Comparison of ENCODE assay signal across 13 cellular contexts in the genomic region with DNA sequence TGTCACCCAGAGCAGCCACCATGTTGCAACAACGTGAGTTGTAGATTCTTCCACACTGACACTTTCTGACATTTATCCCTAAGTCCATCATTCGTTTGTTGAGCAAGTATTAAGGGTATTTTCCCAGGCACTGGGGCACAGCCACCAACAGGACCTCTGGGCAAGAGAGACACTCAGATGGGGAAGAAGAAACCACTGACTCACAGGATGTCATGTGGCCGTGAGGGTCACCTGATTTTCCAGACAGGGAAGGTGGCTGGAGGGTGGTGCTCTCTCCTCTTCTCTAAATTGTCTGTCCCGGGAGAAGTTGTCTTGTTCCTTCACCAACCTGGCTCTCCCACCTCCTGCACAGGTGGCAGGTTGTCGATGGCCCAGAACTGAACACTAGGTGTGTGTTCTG. TPM values are rescaled to one million over a fixed set of nuclear protein-coding genes. Genes with fewer than 3 reads are reported as not detected.
DNase-seq lines count a peak whose midpoint lies in the region; ATAC-seq and TF ChIP-seq lines count a peak whose summit lies in the region.
"Had no signal": no experiment of that assay in that cellular context is flagged by ENCODE, and none has a peak within 500 bp of the region (broad histone marks: within the 10 kb centered on the region; RNA-seq: fewer than 3 reads in every experiment).

No MANE protein-coding gene starts in this region.

- H3K9me3 Mint-ChIP-seq in T-helper 1 cell treated with Interleukin-12 subunit alpha and Interleukin-12 subunit beta and Interleukin-4 antibody, amounts not matched to agents 30 μg/mL and 1 μg/mL, for 36 hours, result no peaks in the 10 kb centered on the region
- H3K9me3 Mint-ChIP-seq in glutamatergic neuron (ENCODE audit: unreplicated experiment) (peaks cover 40% of the 10 kb centered on the region), type B pancreatic cell (no peaks in the 10 kb centered on the region)
- H3K9me3 Mint-ChIP-seq: CD4-positive, CD25-positive, alpha-beta regulatory T cell had no signal

- H3K27me3 Mint-ChIP-seq in T-helper 1 cell treated with Interleukin-12 subunit alpha and Interleukin-12 subunit beta and Interleukin-4 antibody, amounts not matched to agents 30 μg/mL and 1 μg/mL, for 36 hours (ENCODE audit: low read depth), result no peaks in the 10 kb centered on the region
- H3K27me3 Mint-ChIP-seq in glutamatergic neuron (ENCODE audit: unreplicated experiment) (peaks cover 18% of the 10 kb centered on the region), type B pancreatic cell (no peaks in the 10 kb centered on the region)
- H3K27me3 Mint-ChIP-seq: CD4-positive, CD25-positive, alpha-beta regulatory T cell had no signal

- no peak overlapping the region for H3K4me3 Mint-ChIP-seq in T-helper 1 cell treated with Interleukin-12 subunit alpha and Interleukin-12 subunit beta and Interleukin-4 antibody, amounts not matched to agents 30 μg/mL and 1 μg/mL, for 36 hours
- H3K4me3 Mint-ChIP-seq in glutamatergic neuron (ENCODE audit: unreplicated experiment) (no peak overlapping the region), type B pancreatic cell (no peak overlapping the region)
- H3K4me3 Mint-ChIP-seq: CD4-positive, CD25-positive, alpha-beta regulatory T cell had no signal

- ATAC-seq in left ventricle myocardium superior (no peak), HG03432 (IDR thresholded peaks at IDR 0.05; ENCODE audit: unreplicated experiment) (no peak)

- H3K4me1 Mint-ChIP-seq in T-helper 1 cell treated with Interleukin-12 subunit alpha and Interleukin-12 subunit beta and Interleukin-4 antibody, amounts not matched to agents 30 μg/mL and 1 μg/mL, for 36 hours (ENCODE audit: low read depth), result peaks cover 35% of the 10 kb centered on the region
- H3K4me1 Mint-ChIP-seq in glutamatergic neuron (ENCODE audit: low read depth, unreplicated experiment) (no peaks in the 10 kb centered on the region), type B pancreatic cell (ENCODE audit: unreplicated experiment) (no peaks in the 10 kb centered on the region)

- no peak for TF ChIP-seq CTCF in glutamatergic neuron (IDR thresholded peaks at IDR 0.05; ENCODE audit: partially characterized antibody, unreplicated experiment)
- no peak for TF ChIP-seq CTCF in type B pancreatic cell (conservative IDR thresholded peaks at IDR 0.05)

- peaks cover 33% of the 10 kb centered on the region for H3K36me3 Mint-ChIP-seq in T-helper 1 cell treated with Interleukin-12 subunit alpha and Interleukin-12 subunit beta and Interleukin-4 antibody, amounts not matched to agents 30 μg/mL and 1 μg/mL, for 36 hours (ENCODE audit: low read depth)
- H3K36me3 Mint-ChIP-seq in glutamatergic neuron (ENCODE audit: unreplicated experiment) (peaks cover 4% of the 10 kb centered on the region), type B pancreatic cell (peaks cover 27% of the 10 kb centered on the region)

- peak; percentile 93 for DNase-seq in cardiac septum (ENCODE audit: low spot score)
- DNase-seq in left ventricle myocardium superior, result no peak
- DNase-seq in glutamatergic neuron, result no peak
- DNase-seq in type B pancreatic cell (ENCODE audit: extremely low spot score, unreplicated experiment), result no peak
- no peak for DNase-seq in RPMI8226
- DNase-seq in GM03348 (ENCODE audit: low spot score), result no peak
- DNase-seq: activated CD4-positive, alpha-beta T cell treated with anti-CD3 and anti-CD28 coated beads for 4 hours; CD4-positive, CD25-positive, alpha-beta regulatory T cell; NCI-H187 treated with DMSO at 0.1 percent for 48 hours; PC-9; uterus had no signal

- H3K27ac Mint-ChIP-seq in T-helper 1 cell treated with Interleukin-12 subunit alpha and Interleukin-12 subunit beta and Interleukin-4 antibody, amounts not matched to agents 30 μg/mL and 1 μg/mL, for 36 hours, result peak overlapping the region; percentile 80
- peak overlapping the region; percentile 33 for H3K27ac Mint-ChIP-seq in glutamatergic neuron (ENCODE audit: unreplicated experiment)
- H3K27ac Mint-ChIP-seq in type B pancreatic cell, result peak overlapping the region; percentile 46

- intact Hi-C loops in cardiac septum (cut with DNase I), result no loop called here
- intact Hi-C loops in left ventricle myocardium superior (cut with micrococcal nuclease), result no loop called here

RNA-seq across cellular contexts. Expression of a gene that starts 51.7 kb away (rescaled TPM):
- total RNA-seq in cardiac septum (115 TPM), left ventricle myocardium superior (139 TPM), glutamatergic neuron (ENCODE audit: unreplicated experiment) (24.2 TPM), type B pancreatic cell (ENCODE audit: low replicate concordance) (67.5 and 91.3 TPM in 2 replicates)
